ENCODE assay signal across 8 cellular contexts in genomic region chr1:198598796-198599321, GRCh38. TPM values are rescaled to one million over a fixed set of nuclear protein-coding genes. Genes with fewer than 3 reads are reported as not detected.
A peak's percentile ranks its signal among the peaks of the same experiment; 100 is the strongest.
DNase-seq lines count a peak whose midpoint lies in the region; ATAC-seq and TF ChIP-seq lines count a peak whose summit lies in the region.

No MANE protein-coding gene starts in this region.

- peak; percentile 11 for DNase-seq in NB4 (ENCODE audit: low read depth)
- DNase-seq in left kidney (ENCODE audit: low read depth, low spot score), result peak; percentile 70
- no peak for DNase-seq in WTC11 (ENCODE audit: low spot score)
- no peak for DNase-seq in NCI-H82 treated with DMSO at 0.1 percent for 48 hours (lab: John Stamatoyannopoulos, UW; ENCODE audit: unreplicated experiment)
- no peak for DNase-seq in substantia nigra (lab: John Stamatoyannopoulos, UW)
- DNase-seq in DMS79 treated with DMSO at 0.1 percent for 48 hours (lab: John Stamatoyannopoulos, UW), result no peak

- no peak overlapping the region for H3K4me3 ChIP-seq in NB4 (ENCODE audit: low read depth, low read length)

- ATAC-seq in GM18861 (IDR thresholded peaks at IDR 0.05; ENCODE audit: unreplicated experiment) (peak; percentile 78), HG02588 (IDR thresholded peaks at IDR 0.05; ENCODE audit: unreplicated experiment) (peak; percentile 62), WTC11 (no peak)

- H3K27ac ChIP-seq in substantia nigra (ENCODE audit: low read depth, low read length, poor library complexity, severe bottlenecking), result no peak overlapping the region

- no peak for TF ChIP-seq POLR2A in NB4 (IDR thresholded peaks at IDR 0.05; ENCODE audit: extremely low read depth, insufficient read length)

- H3K9me3 Mint-ChIP-seq in WTC11, result peaks cover 26% of the 10 kb centered on the region

- peaks cover 15% of the 10 kb centered on the region for H3K36me3 Mint-ChIP-seq in WTC11

- POLR2A ChIA-PET in WTC11 (lab: Charles Lee), result no interaction called here

- H3K4me1 Mint-ChIP-seq in WTC11, result peaks cover 17% of the 10 kb centered on the region

- no peak overlapping the region for H3K4me3 Mint-ChIP-seq in WTC11

- no peak for TF ChIP-seq CTCF in NB4 (IDR thresholded peaks at IDR 0.05; ENCODE audit: low read depth, low read length)
- TF ChIP-seq CTCF in WTC11 (IDR thresholded peaks at IDR 0.05), result no peak

- CTCF ChIA-PET in WTC11 (lab: Charles Lee), result no interaction called here

- no peaks in the 10 kb centered on the region for H3K27me3 Mint-ChIP-seq in WTC11 (ENCODE audit: low read depth)

- no peak overlapping the region for H3K27ac Mint-ChIP-seq in WTC11

TF ChIP-seq in WTC11, 78 proteins besides CTCF, POLR2A, EP300 and RAD21:
- no peak for TF ChIP-seq GABPB1 (CRISPR knock-in tag; IDR thresholded peaks at IDR 0.05)

RNA-seq across cellular contexts. Expression of gene PTPRC, which starts 40.0 kb away (rescaled TPM):
- total RNA-seq in WTC11 (2021), result 0.71 to 1.4 TPM (median 1.2 TPM) in 3 replicates

RNA-seq across cellular contexts. Expression of gene ATP6V1G3, which starts 58.4 kb away (rescaled TPM):
- not detected in 3 replicates for total RNA-seq in WTC11 (2021)

Comparison
In these comparisons a context has a peak if more than half of its experiments do, and no peak if none do; other contexts are left out.
1. DNase-seq: peak in NB4 (single experiment) and left kidney (single experiment); none in WTC11 (single experiment), NCI-H82 treated with DMSO at 0.1 percent for 48 hours (single experiment), substantia nigra (0 of 49) and DMS79 treated with DMSO at 0.1 percent for 48 hours (single experiment).